10 cellular contexts compared by ENCODE assay signal in genomic region chr4:83867221-83867620, GRCh38.
"Had no signal": no experiment of that assay in that cellular context is flagged by ENCODE, and none has a peak within 500 bp of the region (broad histone marks: within the 10 kb centered on the region; RNA-seq: fewer than 3 reads in every experiment).

No MANE protein-coding gene starts in this region.

- H3K4me3 ChIP-seq: GM23338 had no signal

- DNase-seq: H9, HCEC 1CT, HFFc6, Karpas-422, KBM-7 had no signal

- H3K4me1 Mint-ChIP-seq: IgD-negative memory B cell had no signal

- H3K9ac ChIP-seq: KMS-11 had no signal

- H3K4me3 Mint-ChIP-seq: GM23338, H9, HFFc6, IgD-negative memory B cell had no signal

- H3K27ac ChIP-seq: KMS-11 had no signal

- FAIRE-seq: H1, HTR-8/SVneo had no signal

- H3K4me2 ChIP-seq: GM23338, KMS-11 had no signal

- ATAC-seq: GM23338 had no signal

- H3K36me3 Mint-ChIP-seq: IgD-negative memory B cell had no signal

- H3K9me3 Mint-ChIP-seq: GM23338, H9, HFFc6 had no signal

- H3K27ac Mint-ChIP-seq: GM23338, H9, HFFc6, IgD-negative memory B cell had no signal
